In genomic region chr7:1441615-1442354, GRCh38 we compare ENCODE assay signal across 33 cellular contexts.
"Had no signal": no experiment of that assay in that cellular context is flagged by ENCODE, and none has a peak within 500 bp of the region (broad histone marks: within the 10 kb centered on the region; RNA-seq: fewer than 3 reads in every experiment).

No MANE protein-coding gene starts in this region.

- H3K4me3 ChIP-seq: esophagus squamous epithelium, hepatocyte, left ventricle myocardium inferior, lung, ovary, prostate gland, sigmoid colon, thoracic aorta, uterus had no signal

- DNase-seq: activated CD4-positive, alpha-beta T cell treated with anti-CD3 and anti-CD28 coated beads for 48 hours; activated CD4-positive, alpha-beta T cell treated with anti-CD3 and anti-CD28 coated beads, Interleukin-2, amount 50 U/mL, for 48 hours; activated CD8-positive, alpha-beta memory T cell treated with anti-CD3 and anti-CD28 coated beads for 24 hours; activated effector memory CD4-positive, alpha-beta T cell treated with Interleukin-2 at 50 U/mL for 16 hours; activated naive CD4-positive, alpha-beta T cell treated with Interleukin-2 at 50 U/mL for 16 hours; anterior cingulate cortex; dermis blood vessel endothelial cell; effector CD4-positive, alpha-beta T cell; esophagus squamous epithelium; islet precursor cell; left ventricle myocardium inferior; mesendoderm; natural killer cell; ovary; retina; sigmoid colon; small intestine; stimulated activated CD4-positive, alpha-beta T cell treated with anti-CD3 and anti-CD28 coated beads, Interleukin-4, amount 100 ng/mL, for 24 hours; trophoblast cell; uterus had no signal

- H2AFZ ChIP-seq: hepatocyte had no signal

- H3K4me3 Mint-ChIP-seq: activated naive CD8-positive, alpha-beta T cell; central memory CD8-positive, alpha-beta T cell; natural killer cell; stimulated activated effector memory CD8-positive, alpha-beta T cell treated with anti-CD3 and anti-CD28 coated beads, Interleukin-12 subunit alpha, Interleukin-12 subunit beta, amount 100 ng/mL, for 72 hours; stimulated activated naive CD8-positive, alpha-beta T cell treated with anti-CD3 and anti-CD28 coated beads, Interleukin-15, Interleukin-2, amounts not matched to agents 100 ng/mL and 50 ng/mL, for 24 hours had no signal

- H3K36me3 ChIP-seq: ovary, prostate gland, uterus had no signal

- H3K27me3 ChIP-seq: esophagus squamous epithelium, hepatocyte, ovary, sigmoid colon, uterus had no signal

- H3K9me3 Mint-ChIP-seq: central memory CD8-positive, alpha-beta T cell; natural killer cell; stimulated activated effector memory CD8-positive, alpha-beta T cell treated with anti-CD3 and anti-CD28 coated beads, Interleukin-12 subunit alpha, Interleukin-12 subunit beta, amount 100 ng/mL, for 72 hours; stimulated activated naive CD8-positive, alpha-beta T cell treated with anti-CD3 and anti-CD28 coated beads, Interleukin-15, Interleukin-2, amounts not matched to agents 100 ng/mL and 50 ng/mL, for 24 hours had no signal

- H3K27me3 Mint-ChIP-seq: activated naive CD8-positive, alpha-beta T cell; central memory CD8-positive, alpha-beta T cell; stimulated activated naive CD8-positive, alpha-beta T cell treated with anti-CD3 and anti-CD28 coated beads, Interleukin-15, Interleukin-2, amounts not matched to agents 100 ng/mL and 50 ng/mL, for 24 hours had no signal

- H3K9me3 ChIP-seq: esophagus squamous epithelium, left ventricle myocardium inferior, ovary, prostate gland, sigmoid colon, thoracic aorta, uterus had no signal

- H3K4me2 ChIP-seq: hepatocyte had no signal

- H3K4me1 ChIP-seq: left ventricle myocardium inferior, prostate gland, uterus had no signal

- ATAC-seq: activated CD4-positive, CD25-positive, alpha-beta regulatory T cell treated with anti-CD3 and anti-CD28 coated beads, Interleukin-2, amount 50 U/mL, for 24 hours; stimulated activated effector memory CD8-positive, alpha-beta T cell treated with anti-CD3 and anti-CD28 coated beads, Interleukin-12 subunit alpha, Interleukin-12 subunit beta, amount 100 ng/mL, for 72 hours had no signal

- H3K36me3 Mint-ChIP-seq: activated naive CD8-positive, alpha-beta T cell; natural killer cell; stimulated activated effector memory CD8-positive, alpha-beta T cell treated with anti-CD3 and anti-CD28 coated beads, Interleukin-12 subunit alpha, Interleukin-12 subunit beta, amount 100 ng/mL, for 72 hours had no signal

- H3K27ac ChIP-seq: epithelial cell of prostate, esophagus squamous epithelium, hepatocyte, left ventricle myocardium inferior, ovary, prostate gland, sigmoid colon, thoracic aorta, uterus had no signal

- FAIRE-seq: bronchial epithelial cell, endometrium, frontal cortex, small intestine had no signal

- H3K4me1 Mint-ChIP-seq: central memory CD8-positive, alpha-beta T cell; natural killer cell; stimulated activated effector memory CD8-positive, alpha-beta T cell treated with anti-CD3 and anti-CD28 coated beads, Interleukin-12 subunit alpha, Interleukin-12 subunit beta, amount 100 ng/mL, for 72 hours had no signal

- H3K27ac Mint-ChIP-seq: activated naive CD8-positive, alpha-beta T cell; natural killer cell; stimulated activated effector memory CD8-positive, alpha-beta T cell treated with anti-CD3 and anti-CD28 coated beads, Interleukin-12 subunit alpha, Interleukin-12 subunit beta, amount 100 ng/mL, for 72 hours; stimulated activated naive CD8-positive, alpha-beta T cell treated with anti-CD3 and anti-CD28 coated beads, Interleukin-15, Interleukin-2, amounts not matched to agents 100 ng/mL and 50 ng/mL, for 24 hours had no signal

- H3K79me2 ChIP-seq: hepatocyte had no signal
